In the genomic region with DNA sequence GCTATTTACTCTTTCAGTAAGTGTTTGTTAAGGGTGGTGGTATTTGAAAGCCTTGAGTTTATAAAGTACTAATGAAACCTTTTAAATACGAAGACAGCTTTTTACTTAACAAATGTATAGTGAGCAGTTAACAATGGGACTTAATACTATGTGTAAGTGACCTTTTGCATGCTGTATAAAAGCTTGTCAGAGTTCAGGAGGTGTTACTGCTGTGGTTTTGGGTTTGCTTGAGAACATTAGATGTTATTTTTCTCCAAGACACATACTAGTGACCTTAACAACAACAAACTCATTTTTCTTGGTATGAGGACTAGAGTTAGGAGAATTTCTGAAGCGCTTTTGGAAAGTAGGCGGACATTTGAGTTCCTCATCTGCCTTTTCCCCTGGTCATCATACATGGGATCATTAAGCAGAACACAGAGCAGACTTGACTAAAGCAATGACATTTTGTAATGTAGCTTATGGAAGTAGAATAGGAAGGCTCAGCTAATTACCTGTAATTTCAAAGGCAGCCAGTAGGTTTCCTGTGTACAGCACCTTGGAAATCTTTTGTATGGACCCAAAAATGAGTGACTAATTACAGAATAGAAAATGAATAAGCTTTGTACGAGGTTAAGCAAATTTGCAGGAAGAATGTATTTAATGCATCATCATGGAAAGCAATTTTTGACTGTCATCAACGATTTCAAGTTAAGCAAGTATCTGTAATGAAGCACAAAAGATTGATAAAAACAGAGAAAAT, we compare ENCODE assay signal across 13 cellular contexts. TPM values are rescaled to one million over a fixed set of nuclear protein-coding genes. Genes with fewer than 3 reads are reported as not detected.
DNase-seq lines count a peak whose midpoint lies in the region; ATAC-seq and TF ChIP-seq lines count a peak whose summit lies in the region.
"Had no signal": no experiment of that assay in that cellular context is flagged by ENCODE, and none has a peak within 500 bp of the region (broad histone marks: within the 10 kb centered on the region; RNA-seq: fewer than 3 reads in every experiment).

No MANE protein-coding gene starts in this region.

- peak; percentile 40 for ATAC-seq in foreskin keratinocyte
- no peak for ATAC-seq in GM19452 (IDR thresholded peaks at IDR 0.05; ENCODE audit: unreplicated experiment)
- ATAC-seq: Right ventricle myocardium inferior had no signal

- peak; percentile 37 for TF ChIP-seq CTCF in C4-2B (conservative IDR thresholded peaks at IDR 0.05)
- peak; percentile 25 for TF ChIP-seq CTCF in GM12865 (IDR thresholded peaks at IDR 0.05; ENCODE audit: insufficient read depth, low read depth, low read length, missing control alignments)
- TF ChIP-seq CTCF in foreskin keratinocyte (conservative IDR thresholded peaks at IDR 0.05), result peak; percentile 53
- TF ChIP-seq CTCF in RWPE1 (conservative IDR thresholded peaks at IDR 0.05; ENCODE audit: low read depth), result no peak

- CTCF ChIA-PET in RWPE1 (lab: Yijun Ruan, JAX), result interaction anchor here (1.8 kb wide), 1 partner anchor 9 kb away, joined by 5 read pairs; no protein-coding TSS in a partner anchor

- H3K4me3 ChIP-seq in GM12865 (ENCODE audit: low read depth, low read length) (no peak overlapping the region), H7 (ENCODE audit: insufficient read depth, low read depth, low read length) (no peak overlapping the region)

- H3K27me3 ChIP-seq in foreskin keratinocyte, result no peaks in the 10 kb centered on the region
- H3K27me3 ChIP-seq in H7 (ENCODE audit: control insufficient read depth, insufficient read depth, low read length), result peaks cover 14% of the 10 kb centered on the region

- H3K4me1 ChIP-seq in foreskin keratinocyte, result peaks cover 12% of the 10 kb centered on the region

- H3K27ac ChIP-seq in C4-2B (no peak overlapping the region), foreskin keratinocyte (no peak overlapping the region), RWPE1 (no peak overlapping the region)
- H3K27ac ChIP-seq: VCaP had no signal

- no peaks in the 10 kb centered on the region for H3K36me3 ChIP-seq in H7 (replicated peaks; ENCODE audit: control insufficient read depth, insufficient read depth, low read length)

- POLR2A ChIA-PET in RWPE1 (lab: Yijun Ruan, JAX; ENCODE audit: low non-redundant PET), result no interaction called here

- DNase-seq in GM12865 (ENCODE audit: low read depth) (no peak), OCI-M1 (lab: John Stamatoyannopoulos, UW) (peak; percentile 25), foreskin keratinocyte (no peak), NCI-H146 (lab: John Stamatoyannopoulos, UW) (no peak), H7 (no peak), RWPE1 (ENCODE audit: low spot score) (no peak)
- DNase-seq: COR-L47, midbrain, NCI-H446 had no signal

RNA-seq across cellular contexts. Expression of gene CDYL, which starts 14.1 kb away (rescaled TPM):
- total RNA-seq in foreskin keratinocyte, result 38.4 and 40.8 TPM in 2 replicates
- 10.5 and 11.0 TPM in 2 replicates for polyA plus RNA-seq in foreskin keratinocyte
- 49.3 and 65.6 TPM in 2 replicates for total RNA-seq in H7 (2014; rRNA removed; shearing (Covaris generic))
